In the genomic region with DNA sequence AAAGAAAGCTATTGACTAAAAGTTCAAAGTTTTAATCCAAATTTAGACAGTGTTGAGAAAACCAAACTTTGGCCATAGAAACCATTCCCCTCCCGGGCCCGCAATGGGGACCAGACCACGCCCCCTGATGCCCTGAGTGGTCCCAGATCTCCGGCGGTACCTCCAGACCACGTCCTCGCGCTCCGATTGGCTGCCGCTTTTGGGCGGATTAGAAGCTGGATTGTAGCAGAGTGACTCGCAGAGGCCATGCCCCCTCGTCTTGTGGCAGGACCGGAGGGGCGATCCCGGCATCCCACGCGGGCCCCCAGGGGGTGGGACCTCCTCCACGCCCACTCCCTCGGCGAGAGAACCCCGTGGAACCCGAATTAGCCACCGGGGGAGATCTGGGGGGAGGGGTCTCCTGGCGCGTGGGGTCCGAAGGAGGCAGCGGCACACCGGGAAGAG, we compare ENCODE assay signal across 8 cellular contexts. TPM values are rescaled to one million over a fixed set of nuclear protein-coding genes. Genes with fewer than 3 reads are reported as not detected.
A peak's percentile ranks its signal among the peaks of the same experiment; 100 is the strongest.
DNase-seq lines count a peak whose midpoint lies in the region; ATAC-seq and TF ChIP-seq lines count a peak whose summit lies in the region.

No MANE protein-coding gene starts in this region.

- DNase-seq in HUDEP-2 (lab: John Stamatoyannopoulos, UW; ENCODE audit: unreplicated experiment in 76 of 76) (peak in 69 of 76 experiments; percentile 26 to 92 (median 74)), SIG-M5 (lab: John Stamatoyannopoulos, UW) (peak; percentile 19), glomerular endothelial cell (ENCODE audit: extremely low read depth, low read depth, low spot score) (peak; percentile 62), ovary (peak; percentile 87 to 95 (median 91)), thoracic aorta (ENCODE audit: low spot score) (peak; percentile 69), glomerular visceral epithelial cell (ENCODE audit: extremely low spot score) (no peak)
- DNase-seq in activated naive CD4-positive, alpha-beta T cell treated with anti-CD3 and anti-CD28 coated beads, Interleukin-2, amount 10 ng/mL, durations not matched to agents 7 days and 5 days = peak; percentile 80

- H3K36me3 ChIP-seq in ovary (no peaks in the 10 kb centered on the region), thoracic aorta (no peaks in the 10 kb centered on the region)

- CTCF ChIA-PET in activated naive CD4-positive, alpha-beta T cell treated with anti-CD3 and anti-CD28 coated beads, Interleukin-2, amount 10 ng/mL, durations not matched to agents 7 days and 5 days (lab: Charles Lee) = interaction anchor here (0.8 to 2.2 kb wide), 6 partner anchors 9 to 186 kb away, joined by 3 to 23 read pairs (median 6); no protein-coding TSS in a partner anchor

- peaks cover 25% of the 10 kb centered on the region for H3K27me3 Mint-ChIP-seq in activated naive CD4-positive, alpha-beta T cell treated with anti-CD3 and anti-CD28 coated beads, Interleukin-2, amount 10 ng/mL, durations not matched to agents 7 days and 5 days

- TF ChIP-seq EP300 in ovary (IDR thresholded peaks at IDR 0.05) = no peak

- TF ChIP-seq POLR2A in ovary (IDR thresholded peaks at IDR 0.05) = peak; percentile 48

- H3K27me3 ChIP-seq in ovary (no peaks in the 10 kb centered on the region), thoracic aorta (replicated peaks; ENCODE audit: insufficient read depth) (no peaks in the 10 kb centered on the region)

- H3K9me3 Mint-ChIP-seq in activated naive CD4-positive, alpha-beta T cell treated with anti-CD3 and anti-CD28 coated beads, Interleukin-2, amount 10 ng/mL, durations not matched to agents 7 days and 5 days = no peaks in the 10 kb centered on the region

- H3K36me3 Mint-ChIP-seq in activated naive CD4-positive, alpha-beta T cell treated with anti-CD3 and anti-CD28 coated beads, Interleukin-2, amount 10 ng/mL, durations not matched to agents 7 days and 5 days = no peaks in the 10 kb centered on the region

- H3K4me1 ChIP-seq in ovary (ENCODE audit: insufficient read depth) = peaks cover 3% of the 10 kb centered on the region
- peaks cover 8 to 12% of the 10 kb centered on the region in 2 donors for H3K4me1 ChIP-seq in thoracic aorta (ENCODE audit: control insufficient read depth in 1 of 2, low read depth in 2 of 2)

- peaks cover 23% of the 10 kb centered on the region for H3K4me1 Mint-ChIP-seq in activated naive CD4-positive, alpha-beta T cell treated with anti-CD3 and anti-CD28 coated beads, Interleukin-2, amount 10 ng/mL, durations not matched to agents 7 days and 5 days

- peak overlapping the region; percentile 68 for H3K4me3 Mint-ChIP-seq in activated naive CD4-positive, alpha-beta T cell treated with anti-CD3 and anti-CD28 coated beads, Interleukin-2, amount 10 ng/mL, durations not matched to agents 7 days and 5 days

- H3K27ac ChIP-seq in ovary (peak overlapping the region; percentile 90 to 95), thoracic aorta (peak overlapping the region; percentile 78 to 88)

- TF ChIP-seq CTCF in ovary (IDR thresholded peaks at IDR 0.05) (no peak), thoracic aorta (IDR thresholded peaks at IDR 0.05) (no peak)

- H3K9me3 ChIP-seq in ovary (no peaks in the 10 kb centered on the region), thoracic aorta (no peaks in the 10 kb centered on the region)

- H3K4me3 ChIP-seq in GM08714 (ENCODE audit: low read length) (peak overlapping the region; percentile 1; the same call in 1 of the 2 replicates), ovary (peak overlapping the region; percentile 27), thoracic aorta (peak overlapping the region; percentile 84)

- ATAC-seq in thoracic aorta (ENCODE audit: insufficient number of reproducible peaks, low FRiP score, low read depth) = peak; percentile 59

- intact Hi-C loops in ovary (cut with DNase I) = loop anchor here in 3 of 4 donors (2.0 to 5.0 kb wide), 3 partner anchors 40 to 42 kb away; no protein-coding TSS in a partner anchor

- no peak overlapping the region for H3K27ac Mint-ChIP-seq in activated naive CD4-positive, alpha-beta T cell treated with anti-CD3 and anti-CD28 coated beads, Interleukin-2, amount 10 ng/mL, durations not matched to agents 7 days and 5 days

- WGBS in ovary, 3 donors = 14 to 38% (median 16%) methylated on average over 23 to 29 of the region's 29 CpGs

RNA-seq across cellular contexts. Expression of a gene that starts 0.8 kb away (rescaled TPM):
- total RNA-seq in glomerular endothelial cell = 38.8 and 39.6 TPM in 2 replicates
- total RNA-seq in ovary = 10 to 100 TPM; 22.9 to 82.8 (median 46.1) TPM
- 10 to 100 TPM; 10.6 to 78.7 TPM for polyA plus RNA-seq in ovary
- total RNA-seq in thoracic aorta = 10 to 100 TPM; 10.2 to 16.8 TPM

RNA-seq across cellular contexts. Expression of a gene that starts 26.3 kb away (rescaled TPM):
- total RNA-seq in glomerular endothelial cell (53.3 and 71.8 TPM in 2 replicates), ovary (10 to 100 TPM; 29.1 to 73.6 (median 55.5) TPM), thoracic aorta (10 to 100 TPM; 26.5 to 38.4 TPM)
- 10 to 100 TPM in 1 of 2 donors, 1 to 10 TPM in 1; 7.8 to 70.5 TPM for polyA plus RNA-seq in ovary

RNA-seq across cellular contexts. Expression of a gene that starts 31.3 kb away (rescaled TPM):
- total RNA-seq in glomerular endothelial cell (2.4 and 4.0 TPM in 2 replicates), ovary (10 to 100 TPM; 18.3 to 96.5 (median 52.7) TPM), thoracic aorta (10 to 100 TPM; 45.1 to 45.2 TPM)
- 10 to 100 TPM; 18.8 to 50.9 TPM for polyA plus RNA-seq in ovary

RNA-seq across cellular contexts. Expression of a gene that starts 35.1 kb away (rescaled TPM):
- 74.2 and 82.8 TPM in 2 replicates for total RNA-seq in glomerular endothelial cell
- total RNA-seq in ovary = 100 to 1,000 TPM in 1 of 7 donors, 10 to 100 TPM in 6; 22.8 to 156 (median 40.1) TPM
- 10 to 100 TPM; 63.2 to 66.2 TPM for polyA plus RNA-seq in ovary
- 100 to 1,000 TPM; 108 to 139 TPM for total RNA-seq in thoracic aorta

Comparison
In these comparisons a context has a peak if more than half of its experiments do, and no peak if none do; other contexts are left out.
1. H3K4me3 ChIP-seq: peak in every context shown above with its lines; median percentile 84 in thoracic aorta; 27 in ovary; 1 in GM08714.